In genomic region chr2:1976725-1977416, GRCh38 we compare ENCODE assay signal across 24 cellular contexts.
"Had no signal": no experiment of that assay in that cellular context is flagged by ENCODE, and none has a peak within 500 bp of the region (broad histone marks: within the 10 kb centered on the region; RNA-seq: fewer than 3 reads in every experiment).

No MANE protein-coding gene starts in this region.

- H3K4me3 ChIP-seq: breast epithelium, gastroesophageal sphincter, lung, tibial nerve had no signal

- DNase-seq: activated B cell treated with CpG ODN at 0.5 μM for 24 hours; activated CD4-positive, alpha-beta memory T cell treated with anti-CD3 and anti-CD28 coated beads, Interleukin-2, amount 10 ng/mL, durations not matched to agents 7 days and 5 days; activated CD4-positive, alpha-beta T cell treated with anti-CD3 and anti-CD28 coated beads for 4 hours; activated naive CD4-positive, alpha-beta T cell treated with Interleukin-2 at 50 U/mL for 16 hours; activated naive CD8-positive, alpha-beta T cell treated with anti-CD3 and anti-CD28 coated beads, Interleukin-2, amount 10 ng/mL, durations not matched to agents 7 days and 5 days; activated T-cell treated with anti-CD3 and anti-CD28 coated beads, Interleukin-2, amount 50 U/mL, for 1 hour; amygdala; dermis blood vessel endothelial cell; effector memory CD4-positive, alpha-beta T cell; left colon; stimulated activated CD4-positive, alpha-beta T cell treated with anti-CD3 and anti-CD28 coated beads, Interleukin-12 subunit alpha, Interleukin-12 subunit beta, amount 100 ng/mL, for 4 hours; stimulated activated CD4-positive, alpha-beta T cell treated with anti-CD3 and anti-CD28 coated beads, Interleukin-1b, Interleukin-23, amount 100 ng/mL, for 48 hours; stimulated activated CD8-positive, alpha-beta memory T cell treated with anti-CD3 and anti-CD28 coated beads, Interleukin-4, amount 100 ng/mL, for 48 hours; stimulated activated naive CD4-positive, alpha-beta T cell treated with Interleukin-2 at 50 U/mL for 16 hours; T-cell had no signal

- H3K4me1 ChIP-seq: breast epithelium, gastroesophageal sphincter had no signal

- H3K27ac Mint-ChIP-seq: activated B cell treated with CpG ODN at 0.5 μM for 24 hours; activated CD4-positive, alpha-beta memory T cell treated with anti-CD3 and anti-CD28 coated beads, Interleukin-2, amount 10 ng/mL, durations not matched to agents 7 days and 5 days; activated naive CD8-positive, alpha-beta T cell treated with anti-CD3 and anti-CD28 coated beads, Interleukin-2, amount 10 ng/mL, durations not matched to agents 7 days and 5 days; activated T-helper 17 cell treated with anti-CD3 and anti-CD28 coated beads, Interleukin-2, amount 50 U/mL, for 72 hours; mesothelial cell of epicardium; natural killer cell treated with Interleukin-12 subunit alpha and Interleukin-12 subunit beta and Interleukin-15 and Interleukin-18, amount 100 ng/mL, for 72 hours; T-cell had no signal

- ATAC-seq: activated T-helper 17 cell treated with anti-CD3 and anti-CD28 coated beads, Interleukin-2, amount 50 U/mL, for 72 hours; gastroesophageal sphincter; left colon; natural killer cell treated with Interleukin-12 subunit alpha and Interleukin-12 subunit beta and Interleukin-15 and Interleukin-18, amount 100 ng/mL, for 72 hours; SK-N-SH treated with all-trans-retinoic acid at 6 μM for 48 hours; T-cell had no signal

- H3K4me3 Mint-ChIP-seq: activated B cell treated with CpG ODN at 0.5 μM for 24 hours; activated CD4-positive, alpha-beta memory T cell treated with anti-CD3 and anti-CD28 coated beads, Interleukin-2, amount 10 ng/mL, durations not matched to agents 7 days and 5 days; activated naive CD8-positive, alpha-beta T cell treated with anti-CD3 and anti-CD28 coated beads, Interleukin-2, amount 10 ng/mL, durations not matched to agents 7 days and 5 days; activated T-helper 17 cell treated with anti-CD3 and anti-CD28 coated beads, Interleukin-2, amount 50 U/mL, for 72 hours; mesothelial cell of epicardium; natural killer cell treated with Interleukin-12 subunit alpha and Interleukin-12 subunit beta and Interleukin-15 and Interleukin-18, amount 100 ng/mL, for 72 hours; T-cell had no signal

- H3K36me3 ChIP-seq: breast epithelium, gastroesophageal sphincter, tibial nerve had no signal

- H3K9me3 Mint-ChIP-seq: activated B cell treated with CpG ODN at 0.5 μM for 24 hours; activated CD4-positive, alpha-beta memory T cell treated with anti-CD3 and anti-CD28 coated beads, Interleukin-2, amount 10 ng/mL, durations not matched to agents 7 days and 5 days; activated naive CD8-positive, alpha-beta T cell treated with anti-CD3 and anti-CD28 coated beads, Interleukin-2, amount 10 ng/mL, durations not matched to agents 7 days and 5 days; activated T-helper 17 cell treated with anti-CD3 and anti-CD28 coated beads, Interleukin-2, amount 50 U/mL, for 72 hours; mesothelial cell of epicardium; natural killer cell treated with Interleukin-12 subunit alpha and Interleukin-12 subunit beta and Interleukin-15 and Interleukin-18, amount 100 ng/mL, for 72 hours; T-cell had no signal

- H3K9me3 ChIP-seq: breast epithelium, gastroesophageal sphincter, tibial nerve had no signal

- H3K27ac ChIP-seq: breast epithelium, gastroesophageal sphincter had no signal

- H3K27me3 Mint-ChIP-seq: activated B cell treated with CpG ODN at 0.5 μM for 24 hours; activated CD4-positive, alpha-beta memory T cell treated with anti-CD3 and anti-CD28 coated beads, Interleukin-2, amount 10 ng/mL, durations not matched to agents 7 days and 5 days had no signal

- H3K36me3 Mint-ChIP-seq: activated naive CD8-positive, alpha-beta T cell treated with anti-CD3 and anti-CD28 coated beads, Interleukin-2, amount 10 ng/mL, durations not matched to agents 7 days and 5 days; mesothelial cell of epicardium; natural killer cell treated with Interleukin-12 subunit alpha and Interleukin-12 subunit beta and Interleukin-15 and Interleukin-18, amount 100 ng/mL, for 72 hours; T-cell had no signal

- H3K27me3 ChIP-seq: gastroesophageal sphincter, tibial nerve had no signal

- H3K4me1 Mint-ChIP-seq: activated B cell treated with CpG ODN at 0.5 μM for 24 hours; activated CD4-positive, alpha-beta memory T cell treated with anti-CD3 and anti-CD28 coated beads, Interleukin-2, amount 10 ng/mL, durations not matched to agents 7 days and 5 days; activated naive CD8-positive, alpha-beta T cell treated with anti-CD3 and anti-CD28 coated beads, Interleukin-2, amount 10 ng/mL, durations not matched to agents 7 days and 5 days; activated T-helper 17 cell treated with anti-CD3 and anti-CD28 coated beads, Interleukin-2, amount 50 U/mL, for 72 hours; T-cell had no signal

- FAIRE-seq: urothelium cell line had no signal
